ENCODE assay signal across 33 cellular contexts in the genomic region with DNA sequence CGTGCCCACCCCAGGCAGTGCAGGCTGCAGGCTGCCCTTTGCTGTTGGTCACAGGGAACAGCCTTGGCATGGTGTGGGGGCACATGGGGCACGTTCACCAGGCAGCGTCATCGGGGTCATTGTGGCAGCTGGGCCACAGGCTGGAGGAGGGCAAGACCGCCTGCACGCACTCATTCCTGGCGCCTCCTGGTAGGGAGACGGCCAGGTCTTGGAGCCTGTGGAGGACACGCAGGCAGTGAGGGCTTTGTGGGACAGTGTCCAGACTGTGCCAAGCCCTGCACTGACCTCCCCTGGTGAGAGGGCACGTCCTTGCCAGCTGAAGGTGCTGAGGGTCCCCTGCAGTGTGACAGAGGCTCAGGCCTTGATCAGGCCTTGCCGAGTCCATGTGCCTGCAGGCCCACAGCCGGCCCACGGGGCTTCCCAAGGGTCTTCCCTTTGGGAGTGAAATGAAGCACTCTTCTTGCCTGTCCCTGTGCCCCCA.
DNase-seq lines count a peak whose midpoint lies in the region; ATAC-seq, FAIRE-seq and TF ChIP-seq lines count a peak whose summit lies in the region.
"Had no signal": no experiment of that assay in that cellular context is flagged by ENCODE, and none has a peak within 500 bp of the region (broad histone marks: within the 10 kb centered on the region; RNA-seq: fewer than 3 reads in every experiment).

No MANE protein-coding gene starts in this region.

- H3K4me1 Mint-ChIP-seq in CD14-positive monocyte = no peaks in the 10 kb centered on the region
- H3K4me1 Mint-ChIP-seq: activated naive CD8-positive, alpha-beta T cell treated with anti-CD3 and anti-CD28 coated beads for 36 hours had no signal

- no peak overlapping the region for H2BK15ac ChIP-seq in H1 (ENCODE audit: low read length)

- peaks cover 0 to 2% (median 0%) of the 10 kb centered on the region in 3 donors for H3K27me3 Mint-ChIP-seq in CD14-positive monocyte (ENCODE audit: low read depth in 3 of 3)
- H3K27me3 Mint-ChIP-seq: activated naive CD8-positive, alpha-beta T cell treated with anti-CD3 and anti-CD28 coated beads for 36 hours; naive thymus-derived CD4-positive, alpha-beta T cell had no signal

- H3K9me3 ChIP-seq in H1 (ENCODE audit: insufficient read depth in 2 of 2, low read depth in 1 of 2, low read length in 1 of 2) (peaks cover 7 to 17% of the 10 kb centered on the region in 2 experiments), kidney (ENCODE audit: control insufficient read depth in 1 of 2, low read length in 2 of 2) (peaks cover 0 to 14% of the 10 kb centered on the region in 2 donors)
- H3K9me3 ChIP-seq: colonic mucosa, SJCRH30 had no signal

- no peak overlapping the region for H3K4me3 Mint-ChIP-seq in CD14-positive monocyte
- H3K4me3 Mint-ChIP-seq: activated naive CD8-positive, alpha-beta T cell treated with anti-CD3 and anti-CD28 coated beads for 36 hours; naive thymus-derived CD4-positive, alpha-beta T cell had no signal

- no peak for TF ChIP-seq POLR2A in H1 (IDR thresholded peaks at IDR 0.05; ENCODE audit: control extremely low read depth in 1 of 2, low read depth in 2 of 2, low read length in 2 of 2)

- 91% methylated on average over 12 of the region's 13 CpGs; no CpG with 5 or more reads in 1 of the 2 experiments for WGBS in H1 (ENCODE audit: extremely low coverage in 1 of 2, insufficient coverage in 1 of 2, insufficient read length in 1 of 2, insufficient replicate concordance in 2 of 2, low coverage in 1 of 2, low lambda C conversion rate in 2 of 2, missing lambda C conversion rate in 1 of 2), 2 experiments

- no peak overlapping the region for H2BK120ac ChIP-seq in H1 (replicated peaks; ENCODE audit: low read depth, low read length)

- no peak for ATAC-seq in left lobe of liver
- ATAC-seq: naive thymus-derived CD4-positive, alpha-beta T cell had no signal

- intact Hi-C loops in CD14-positive monocyte (cut with micrococcal nuclease) (no loop called here), kidney (cut with DNase I) (no loop called here)

- no peak overlapping the region for H2AFZ ChIP-seq in H1 (ENCODE audit: low read length)

- peak overlapping the region; percentile 39; the same call in 1 of the 2 replicates for H4K8ac ChIP-seq in H1 (ENCODE audit: extremely low read depth, insufficient read depth, low read length)

- H2BK20ac ChIP-seq in H1 (ENCODE audit: low read length) = no peak overlapping the region

- peak; percentile 43 for DNase-seq in CD14-positive monocyte (ENCODE audit: low spot score)
- DNase-seq in H1 (ENCODE audit: low read depth in 1 of 2, low spot score in 2 of 2) = no peak
- DNase-seq in kidney = peak; percentile 68
- DNase-seq in substantia nigra (lab: John Stamatoyannopoulos, UW) = peak in 1 of 49 donors; percentile 48
- no peak for DNase-seq in SIG-M5 (lab: John Stamatoyannopoulos, UW)
- no peak for DNase-seq in effector CD4-positive, alpha-beta T cell
- DNase-seq in left lobe of liver (ENCODE audit: low spot score) = no peak
- DNase-seq: activated CD4-positive, alpha-beta T cell treated with anti-CD3 and anti-CD28 coated beads for 48 hours; activated CD8-positive, alpha-beta memory T cell treated with anti-CD3 and anti-CD28 coated beads for 24 hours; activated naive CD8-positive, alpha-beta T cell treated with anti-CD3 and anti-CD28 coated beads for 36 hours; activated T-cell treated with anti-CD3 and anti-CD28 coated beads for 4 hours; anterior cingulate cortex; colonic mucosa; DMS53; effector memory CD4-positive, alpha-beta T cell; H7; Karpas-422; midbrain; naive thymus-derived CD4-positive, alpha-beta T cell; NCI-H1417; NCI-H345; NCI-H748 treated with DMSO at 0.1 percent for 48 hours; SJCRH30; small intestine; stimulated activated CD4-positive, alpha-beta T cell treated with anti-CD3 and anti-CD28 coated beads, Interleukin-1b, Interleukin-23, amount 100 ng/mL, for 48 hours; stimulated activated naive CD4-positive, alpha-beta T cell treated with Interleukin-2 at 50 U/mL for 16 hours; T1000; uterus had no signal

- no peak overlapping the region for H3K23ac ChIP-seq in H1 (ENCODE audit: insufficient read length)

- H4K5ac ChIP-seq in H1 (ENCODE audit: insufficient read length, low read depth, low read length) = no peak overlapping the region

- no peak overlapping the region for H3K56ac ChIP-seq in H1 (replicated peaks; ENCODE audit: insufficient read length, low read depth, low read length)

- TF ChIP-seq CTCF in CD14-positive monocyte (IDR thresholded peaks at IDR 0.05) (no peak), H1 (IDR thresholded peaks at IDR 0.05; ENCODE audit: control extremely low read depth in 1 of 3, insufficient read depth in 1 of 3, low read depth in 1 of 3, low read length in 3 of 3) (no peak), kidney (IDR thresholded peaks at IDR 0.05; ENCODE audit: borderline replicate concordance, extremely low read depth, insufficient read depth) (no peak)

- peaks cover 0 to 9% of the 10 kb centered on the region in 2 experiments for H4K20me1 ChIP-seq in H1 (replicated peaks in 1 of 2; ENCODE audit: control insufficient read depth in 1 of 2, insufficient read depth in 2 of 2, low read length in 2 of 2)

- H3K27ac Mint-ChIP-seq in CD14-positive monocyte = peak overlapping the region in 1 of 7 donors; percentile 26
- H3K27ac Mint-ChIP-seq: activated naive CD8-positive, alpha-beta T cell treated with anti-CD3 and anti-CD28 coated beads for 36 hours; activated T-helper 2 cell treated with anti-CD3 and anti-CD28 coated beads, Interferon-gamma antibody, Interleukin-2, Interleukin-4, amounts not matched to agents 10 μg/mL and 5 μg/mL and 100 μg/mL, durations not matched to agents 14 hours and 24 hours and 36 hours; naive thymus-derived CD4-positive, alpha-beta T cell had no signal

- H3K27ac ChIP-seq in H1 (ENCODE audit: low read depth, low read length) (peak overlapping the region; percentile 24; the same call in 1 of the 2 replicates), kidney (ENCODE audit: low read depth in 2 of 2, low read length in 2 of 2) (no peak overlapping the region), substantia nigra (ENCODE audit: low read depth, low read length, poor library complexity, severe bottlenecking) (peak overlapping the region; percentile 68)
- H3K27ac ChIP-seq: colonic mucosa, Peyer's patch, SJCRH30, thoracic aorta, uterus had no signal

- H3K9ac ChIP-seq in H1 (replicated peaks in 1 of 4; ENCODE audit: extremely low read depth in 1 of 4, low read depth in 3 of 4, low read length in 3 of 4) (no peak overlapping the region), kidney (ENCODE audit: low read length in 2 of 2) (no peak overlapping the region)

- peak overlapping the region; percentile 78; the same call in 1 of the 2 replicates for H3K18ac ChIP-seq in H1 (ENCODE audit: extremely low read depth, low read length)

- H3K9me3 Mint-ChIP-seq in CD14-positive monocyte = peaks cover 14 to 32% (median 20%) of the 10 kb centered on the region in 7 donors

- H3K79me1 ChIP-seq in H1 (ENCODE audit: low read depth, low read length) = peaks cover 4% of the 10 kb centered on the region

- H2BK5ac ChIP-seq in H1 (ENCODE audit: low read depth, low read length) = 0 out of 2 replicates have a peak overlapping the region, but pooled peaks have one; percentile 12

- no peaks in the 10 kb centered on the region for H3K27me3 ChIP-seq in H1 (replicated peaks in 1 of 4; ENCODE audit: control insufficient read depth in 3 of 4, extremely low read depth in 1 of 4, insufficient read depth in 3 of 4, low read length in 3 of 4)
- H3K27me3 ChIP-seq: colonic mucosa, Peyer's patch, SJCRH30, uterus had no signal

- H3K36me3 ChIP-seq in H1 (ENCODE audit: control insufficient read depth in 2 of 4, insufficient read depth in 4 of 4, low read length in 3 of 4) (no peaks in the 10 kb centered on the region), kidney (ENCODE audit: control insufficient read depth in 1 of 2, insufficient read depth in 2 of 2, low read length in 2 of 2) (peaks cover 7 to 10% of the 10 kb centered on the region in 2 donors)
- H3K36me3 ChIP-seq: colonic mucosa, SJCRH30, uterus had no signal

- peaks cover 0 to 10% (median 7%) of the 10 kb centered on the region in 4 experiments; a peak in 5 of 7 replicates for H3K4me1 ChIP-seq in H1 (replicated peaks in 1 of 4; ENCODE audit: control insufficient read depth in 3 of 4, insufficient read depth in 4 of 4, low read length in 3 of 4)
- H3K4me1 ChIP-seq in kidney (ENCODE audit: control insufficient read depth in 1 of 2, insufficient read depth in 1 of 2, low read depth in 1 of 2, low read length in 2 of 2) = no peaks in the 10 kb centered on the region
- H3K4me1 ChIP-seq: Caco-2, colonic mucosa, SJCRH30, uterus had no signal

- peaks cover 78 to 91% of the 10 kb centered on the region in 2 donors for H3K36me3 Mint-ChIP-seq in CD14-positive monocyte

- FAIRE-seq in H1 (lab: Jason Lieb, UNC) = no peak
- FAIRE-seq in kidney (lab: Jason Lieb, UNC) = no peak
- FAIRE-seq: bronchial epithelial cell, small intestine had no signal

- no peaks in the 10 kb centered on the region for H3K79me2 ChIP-seq in H1 (ENCODE audit: control insufficient read depth in 1 of 2, insufficient read depth in 2 of 2, low read length in 2 of 2)

- no peak overlapping the region for H3K14ac ChIP-seq in H1 (ENCODE audit: insufficient read length)

- H3K4me3 ChIP-seq in H1 (ENCODE audit: extremely low read depth in 1 of 4, insufficient read depth in 2 of 4, low read depth in 3 of 4, low read length in 4 of 4) (no peak overlapping the region), kidney (ENCODE audit: low read length in 2 of 2) (no peak overlapping the region)
- H3K4me3 ChIP-seq: colonic mucosa, Peyer's patch, SJCRH30, thoracic aorta, uterus had no signal

- no peak for TF ChIP-seq EP300 in H1 (IDR thresholded peaks at IDR 0.05; ENCODE audit: borderline replicate concordance in 1 of 2, low read depth in 2 of 2, low read length in 2 of 2)

- peak overlapping the region; percentile 30 for H4K91ac ChIP-seq in H1 (replicated peaks; ENCODE audit: insufficient read length, low read length)

- H3K4me2 ChIP-seq in H1 (ENCODE audit: insufficient read depth in 1 of 2, low read depth in 2 of 2, low read length in 2 of 2) = no peak overlapping the region

- CTCF ChIA-PET in H1 (lab: Charles Lee; ENCODE audit: partially characterized antibody) = no interaction called here

- H3K4ac ChIP-seq in H1 (replicated peaks; ENCODE audit: insufficient read length, low read depth, low read length) = no peak overlapping the region

- peaks cover 10% of the 10 kb centered on the region for H3K23me2 ChIP-seq in H1 (ENCODE audit: low read depth, low read length)

- no peak overlapping the region for H2BK12ac ChIP-seq in H1 (ENCODE audit: low read depth, low read length)

- H2AK5ac ChIP-seq in H1 (ENCODE audit: low read depth, low read length) = 0 out of 2 replicates have a peak overlapping the region, but pooled peaks have one; percentile 75

- no peak for TF ChIP-seq RAD21 in H1 (IDR thresholded peaks at IDR 0.05 in 1 of 2, conservative IDR thresholded peaks at IDR 0.05 in 1 of 2; ENCODE audit: low read depth in 2 of 2, low read length in 2 of 2)

- POLR2A ChIA-PET in H1 (lab: Charles Lee; ENCODE audit: partially characterized antibody) = no interaction called here

TF ChIP-seq in H1, 55 proteins besides CTCF, POLR2A, EP300 and RAD21 (continues in another document):
- TF ChIP-seq RBBP5 (IDR thresholded peaks at IDR 0.05; ENCODE audit: borderline replicate concordance, low read depth, low read length) (no peak), KDM1A (IDR thresholded peaks at IDR 0.05; ENCODE audit: borderline replicate concordance, low read length) (no peak), HDAC6 (IDR thresholded peaks at IDR 0.05; ENCODE audit: low read depth, low read length) (no peak)

Comparison
In these comparisons a context has a peak if more than half of its experiments do, and no peak if none do; other contexts are left out.
1. DNase-seq: peak in CD14-positive monocyte (single experiment) and kidney (single experiment); none in H1 (0 of 2), SIG-M5 (single experiment), effector CD4-positive, alpha-beta T cell (single experiment) and left lobe of liver (single experiment).
2. H3K27ac ChIP-seq: peak in H1 (single experiment) and substantia nigra (single experiment); none in kidney (0 of 2).